ENCODE assay signal across 8 cellular contexts in the genomic region with DNA sequence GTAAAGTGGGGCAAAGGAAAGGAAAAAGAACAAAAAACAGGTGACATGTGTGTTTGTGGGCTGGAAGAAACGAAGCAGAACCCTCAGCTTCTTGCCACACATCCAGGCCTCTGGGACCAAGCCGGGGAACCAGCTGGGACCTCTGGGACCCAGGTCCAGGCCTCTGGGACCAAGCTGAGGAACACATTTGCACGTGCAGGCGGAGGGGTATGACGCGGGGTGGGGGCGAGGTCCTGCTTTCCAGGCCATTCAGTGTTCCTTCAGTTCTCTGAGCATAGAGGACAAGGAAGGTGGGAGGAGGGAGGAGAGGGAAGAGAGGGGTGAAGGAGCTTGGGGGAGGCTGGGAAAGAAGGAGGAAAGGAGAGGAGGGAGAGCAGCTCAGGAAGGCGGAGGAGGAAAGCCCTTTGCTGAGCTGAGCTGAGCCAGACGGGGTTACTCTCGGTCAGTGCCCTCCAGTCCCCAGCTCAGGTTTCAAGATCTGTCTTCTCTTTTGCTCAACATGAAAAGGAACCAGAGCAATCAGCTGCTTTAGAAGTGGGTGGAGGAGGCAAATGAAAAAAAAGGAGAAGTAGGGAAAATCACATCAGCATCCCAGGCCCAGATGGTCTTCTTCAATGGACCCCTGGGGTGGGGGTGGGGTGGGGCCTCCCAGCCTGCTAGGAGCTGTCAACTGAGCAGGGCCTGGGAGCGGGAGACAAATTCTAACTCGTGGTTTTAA. TPM values are rescaled to one million over a fixed set of nuclear protein-coding genes. Genes with fewer than 3 reads are reported as not detected.
DNase-seq lines count a peak whose midpoint lies in the region; ATAC-seq, FAIRE-seq and TF ChIP-seq lines count a peak whose summit lies in the region.

No MANE protein-coding gene starts in this region.

- DNase-seq in HepG2 (ENCODE audit: low spot score): no peak
- DNase-seq in NCI-H510A (lab: John Stamatoyannopoulos, UW): peak; percentile 36
- DNase-seq in MCF 10A (ENCODE audit: unreplicated experiment): peak; percentile 82
- DNase-seq in NCI-H1930 (lab: John Stamatoyannopoulos, UW): no peak

- ATAC-seq in HepG2 (no peak), HG03045 (IDR thresholded peaks at IDR 0.05; ENCODE audit: unreplicated experiment) (peak; percentile 85)

- FAIRE-seq in HepG2 (lab: Jason Lieb, UNC): no peak

- peaks cover 20% of the 10 kb centered on the region; the same call in 1 of the 2 replicates for H4K20me1 ChIP-seq in HepG2 (ENCODE audit: insufficient read depth, low read length)

- no peaks in the 10 kb centered on the region for H3K9me3 Mint-ChIP-seq in MCF 10A (ENCODE audit: unreplicated experiment)

- no peak overlapping the region for H2AFZ ChIP-seq in HepG2 (ENCODE audit: low read length)

- no peaks in the 10 kb centered on the region for H3K36me3 Mint-ChIP-seq in MCF 10A (ENCODE audit: insufficient read depth, unreplicated experiment)

- H3K27ac ChIP-seq in liver (ENCODE audit: low read depth in 1 of 2, low read length in 2 of 2) (peak overlapping the region; percentile 72 to 81), HepG2 (ENCODE audit: extremely low read length, insufficient read depth, low read length) (no peak overlapping the region), layer of hippocampus (ENCODE audit: low read depth, low read length) (peak overlapping the region; percentile 32), subcutaneous abdominal adipose tissue (ENCODE audit: low read depth, low read length) (peak overlapping the region; percentile 81)

- H3K4me3 ChIP-seq in liver (ENCODE audit: low read depth in 1 of 3, low read length in 3 of 3) (no peak overlapping the region), HepG2 (replicated peaks in 1 of 3; ENCODE audit: insufficient read depth in 1 of 3, low read depth in 2 of 3, low read length in 3 of 3) (no peak overlapping the region), subcutaneous abdominal adipose tissue (ENCODE audit: low read depth in 1 of 5, low read length in 5 of 5) (peak overlapping the region in 1 of 5 donors; percentile 13)

- peaks cover 59% of the 10 kb centered on the region for H3K79me2 ChIP-seq in HepG2 (ENCODE audit: insufficient read depth, low read length)

- CTCF ChIA-PET in HepG2 (lab: Yijun Ruan, JAX; ENCODE audit: low intra/inter-chr PET ratio, low total read pairs) (no interaction called here), MCF 10A (lab: Yijun Ruan, JAX) (interaction anchor here (0.6 to 3.6 kb wide), 9 partner anchors 14 to 546 kb away, joined by 3 to 29 read pairs (median 5); no protein-coding TSS in a partner anchor)

- TF ChIP-seq CTCF in liver (IDR thresholded peaks at IDR 0.05; ENCODE audit: low read depth, low read length, missing input control): no peak
- no peak for TF ChIP-seq CTCF in HepG2 (CRISPR knock-in tag; IDR thresholded peaks at IDR 0.05)
- TF ChIP-seq CTCF in MCF 10A (IDR thresholded peaks at IDR 0.05; ENCODE audit: unreplicated experiment): no peak

- H3K4me1 ChIP-seq in liver (ENCODE audit: control insufficient read depth in 4 of 4, insufficient read depth in 4 of 4, low read length in 3 of 4) (peaks cover 16 to 79% (median 60%) of the 10 kb centered on the region in 4 donors), HepG2 (ENCODE audit: insufficient read depth, low read length) (peaks cover 75% of the 10 kb centered on the region), subcutaneous abdominal adipose tissue (ENCODE audit: control insufficient read depth in 5 of 5, insufficient read depth in 5 of 5, low read length in 5 of 5) (peaks cover 4 to 58% (median 55%) of the 10 kb centered on the region in 5 donors)

- in situ Hi-C loops in HepG2 (cut with HindIII; ENCODE audit: extremely low pct_ligation_motif_present, low pct_unique_long_range_greater_than_20kb): loop anchor here (10.0 kb wide), 1 partner anchor 546 kb away; no protein-coding TSS in a partner anchor

- POLR2A ChIA-PET in HepG2 (lab: Yijun Ruan, JAX): no interaction called here
- POLR2A ChIA-PET in MCF 10A (lab: Yijun Ruan, JAX): interaction anchor here (0.6 to 1.5 kb wide), 5 partner anchors 24 to 288 kb away, joined by 3 to 4 read pairs (median 4); no protein-coding TSS in a partner anchor

- TF ChIP-seq POLR2A in HepG2 (IDR thresholded peaks at IDR 0.05; ENCODE audit: insufficient read depth in 1 of 2, low read depth in 2 of 2, low read length in 2 of 2): no peak

- WGBS in liver: 36% methylated on average over 12 of the region's 12 CpGs
- 95% methylated on average over 11 of the region's 12 CpGs for WGBS in HepG2 (ENCODE audit: low lambda C conversion rate)

- TF ChIP-seq EP300 in HepG2 (IDR thresholded peaks at IDR 0.05; ENCODE audit: low read depth in 2 of 2, low read length in 2 of 2) (no peak), HepG2 (CRISPR knock-in tag; IDR thresholded peaks at IDR 0.05; ENCODE audit: borderline replicate concordance) (no peak)

- H3K27me3 ChIP-seq in liver (ENCODE audit: control insufficient read depth in 4 of 4, insufficient read depth in 4 of 4, low read length in 3 of 4): no peaks in the 10 kb centered on the region
- H3K27me3 ChIP-seq in HepG2 (ENCODE audit: control insufficient read depth in 1 of 2, insufficient read depth in 2 of 2, low read length in 2 of 2): no peaks in the 10 kb centered on the region
- no peaks in the 10 kb centered on the region for H3K27me3 ChIP-seq in layer of hippocampus (ENCODE audit: control insufficient read depth, insufficient read depth, low read length)
- H3K27me3 ChIP-seq in subcutaneous abdominal adipose tissue (ENCODE audit: control insufficient read depth in 5 of 5, insufficient read depth in 4 of 5, low read length in 5 of 5): no peaks in the 10 kb centered on the region

- no peak overlapping the region for H3K4me2 ChIP-seq in HepG2 (ENCODE audit: low read depth, low read length)

- H3K9me3 ChIP-seq in liver (ENCODE audit: control insufficient read depth in 4 of 4, low read length in 3 of 4) (no peaks in the 10 kb centered on the region), HepG2 (ENCODE audit: low read length) (no peaks in the 10 kb centered on the region), subcutaneous abdominal adipose tissue (ENCODE audit: control insufficient read depth in 5 of 5, low read length in 5 of 5) (no peaks in the 10 kb centered on the region)

- TF ChIP-seq RAD21 in liver (IDR thresholded peaks at IDR 0.05): peak; percentile 4 to 35
- no peak for TF ChIP-seq RAD21 in HepG2 (CRISPR knock-in tag; IDR thresholded peaks at IDR 0.05)

- H3K27ac Mint-ChIP-seq in MCF 10A (ENCODE audit: low read depth, unreplicated experiment): no peak overlapping the region

- H3K9ac ChIP-seq in liver (ENCODE audit: low read depth in 1 of 2, low read length in 2 of 2) (no peak overlapping the region), HepG2 (ENCODE audit: insufficient read depth, low read depth, low read length) (no peak overlapping the region; the same call in 1 of the 2 replicates), subcutaneous abdominal adipose tissue (ENCODE audit: low read length in 5 of 5) (peak overlapping the region in 3 of 5 donors; percentile 13 to 43 (median 29))

- H3K4me3 Mint-ChIP-seq in MCF 10A (ENCODE audit: unreplicated experiment): no peak overlapping the region

- BruUV-seq in HepG2 (replicated peaks; lab: Mats Ljungman, UMichigan): no TSS peak
- BruUV-seq in MCF 10A (replicated peaks; lab: Mats Ljungman, UMichigan): no TSS peak

- no peaks in the 10 kb centered on the region for H3K27me3 Mint-ChIP-seq in MCF 10A (ENCODE audit: insufficient read depth, unreplicated experiment)

- H3K36me3 ChIP-seq in liver (ENCODE audit: control insufficient read depth in 4 of 4, insufficient read depth in 3 of 4, low read depth in 1 of 4, low read length in 3 of 4) (peaks cover 1 to 54% (median 31%) of the 10 kb centered on the region in 4 donors), HepG2 (replicated peaks in 1 of 2; ENCODE audit: control insufficient read depth in 1 of 2, insufficient read depth in 2 of 2, low read length in 2 of 2) (peaks cover 33 to 86% of the 10 kb centered on the region in 2 experiments), subcutaneous abdominal adipose tissue (ENCODE audit: control insufficient read depth in 5 of 5, insufficient read depth in 5 of 5, low read length in 5 of 5) (peaks cover 32 to 74% (median 53%) of the 10 kb centered on the region in 5 donors)

- H3K4me1 Mint-ChIP-seq in MCF 10A (ENCODE audit: insufficient read depth, unreplicated experiment): peaks cover 41% of the 10 kb centered on the region

- intact Hi-C loops in HepG2 (cut with micrococcal nuclease; ENCODE audit: unreplicated experiment): no loop called here
- intact Hi-C loops in MCF 10A (cut with micrococcal nuclease): loop anchor here (10.0 kb wide), 1 partner anchor 376 kb away; a partner anchor contains a TSS

TF ChIP-seq in HepG2, 621 proteins besides CTCF, POLR2A, EP300 and RAD21:
- TF ChIP-seq ZKSCAN8 (CRISPR knock-in tag; IDR thresholded peaks at IDR 0.05; ENCODE audit: borderline replicate concordance): no peak
- TF ChIP-seq HOXD1 (CRISPR knock-in tag; IDR thresholded peaks at IDR 0.05): no peak
- no peak for TF ChIP-seq SNAPC2 (CRISPR knock-in tag; IDR thresholded peaks at IDR 0.05)

RNA-seq across cellular contexts. Expression of a gene that starts 59.1 kb away (rescaled TPM):
- 100 to 1,000 TPM in 1 of 2 donors, 10 to 100 TPM in 1; 83.9 to 223 TPM for total RNA-seq in liver
- polyA plus RNA-seq in liver: 10 to 100 TPM; 15.4 to 42.0 TPM
- total RNA-seq in HepG2 (2016; rRNA removed; fragmentation: Illumina TruSeq; extraction: Trizol): 40.0 and 63.8 TPM in 2 replicates
- 8.1 and 10.0 TPM in 2 replicates for total RNA-seq in HepG2 (2016; cell fraction: cytosol; rRNA removed; fragmentation: Illumina TruSeq; extraction: Trizol; ENCODE audit: low read depth)
- total RNA-seq in HepG2 (2016; cell fraction: insoluble cytoplasmic fraction; rRNA removed; fragmentation: Illumina TruSeq; extraction: Trizol): 36.2 and 63.5 TPM in 2 replicates
- total RNA-seq in HepG2 (2016; cell fraction: membrane; rRNA removed; fragmentation: Illumina TruSeq; extraction: Trizol): 10.8 and 13.5 TPM in 2 replicates
- total RNA-seq in HepG2 (2016; cell fraction: nucleus; rRNA removed; fragmentation: Illumina TruSeq; extraction: Trizol): 111 and 125 TPM in 2 replicates
- polyA plus RNA-seq in HepG2 (2011; rRNA removed): 26.8 and 30.0 TPM in 2 replicates
- polyA plus RNA-seq in HepG2 (2011; cell fraction: cytosol; rRNA removed): 23.6 and 27.4 TPM in 2 replicates
- polyA plus RNA-seq in HepG2 (2011; cell fraction: nucleus; rRNA removed): 74.2 and 77.9 TPM in 2 replicates
- 16.8 and 28.4 TPM in 2 replicates for polyA plus RNA-seq in HepG2 (2012)
- 1.1 TPM in 2 replicates for polyA plus RNA-seq in HepG2 (2016; cell fraction: cytosol; fragmentation: Illumina TruSeq; extraction: Trizol; ENCODE audit: low read depth)
- 13.1 and 13.8 TPM in 2 replicates for polyA plus RNA-seq in HepG2 (2016; cell fraction: insoluble cytoplasmic fraction; fragmentation: Illumina TruSeq; extraction: Trizol; ENCODE audit: low read depth)
- polyA plus RNA-seq in HepG2 (2016; cell fraction: membrane; fragmentation: Illumina TruSeq; extraction: Trizol; ENCODE audit: low read depth): 2.0 and 2.5 TPM in 2 replicates
- polyA plus RNA-seq in HepG2 (2016; cell fraction: nucleus; fragmentation: Illumina TruSeq; extraction: Trizol; ENCODE audit: insufficient read depth, low read depth): 64.5 and 67.0 TPM in 2 replicates
- 0.51 and 497 TPM in 2 replicates for polyA minus RNA-seq in HepG2 (2011; rRNA and poly(A)+ RNA removed; ENCODE audit: low replicate concordance)
- 94.8 and 127 TPM in 2 replicates for polyA minus RNA-seq in HepG2 (2011; cell fraction: cytosol; rRNA and poly(A)+ RNA removed)
- polyA minus RNA-seq in HepG2 (2011; cell fraction: nucleus; rRNA and poly(A)+ RNA removed): 220 and 287 TPM in 2 replicates
- total RNA-seq in MCF 10A (2022): 0.15 and 0.28 TPM in 2 replicates

Comparison
In these comparisons a context has a peak if more than half of its experiments do, and no peak if none do; other contexts are left out.
1. H3K9ac ChIP-seq: peak in subcutaneous abdominal adipose tissue (3 of 5); none in liver (0 of 2) and HepG2 (single experiment).
2. DNase-seq: peak in NCI-H510A (single experiment) and MCF 10A (single experiment); none in HepG2 (single experiment) and NCI-H1930 (0 of 2).